In the genomic region with DNA sequence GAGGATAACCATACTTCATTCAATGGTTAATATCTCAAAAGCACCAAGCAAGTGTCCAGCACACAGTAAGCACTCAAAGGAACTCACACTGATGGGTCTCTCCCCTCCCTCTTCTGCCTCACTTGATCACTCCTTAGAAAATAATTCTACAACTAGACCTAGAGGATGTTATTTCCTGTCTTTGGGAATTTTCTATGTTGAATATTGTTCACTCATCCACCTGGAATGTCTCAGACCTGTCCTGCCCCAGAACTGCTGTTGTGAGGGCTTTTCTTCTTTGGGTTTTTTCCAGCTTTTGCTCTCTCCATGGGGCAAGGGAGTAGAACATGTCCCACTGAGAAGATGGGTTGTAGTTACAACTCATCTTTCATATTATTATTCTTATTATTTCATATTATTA, we compare ENCODE assay signal across 19 cellular contexts. TPM values are rescaled to one million over a fixed set of nuclear protein-coding genes. Genes with fewer than 3 reads are reported as not detected.
"Had no signal": no experiment of that assay in that cellular context is flagged by ENCODE, and none has a peak within 500 bp of the region (broad histone marks: within the 10 kb centered on the region; RNA-seq: fewer than 3 reads in every experiment).

No MANE protein-coding gene starts in this region.

- FAIRE-seq: kidney had no signal

- DNase-seq: effector memory CD4-positive, alpha-beta T cell; esophagus squamous epithelium; foreskin fibroblast; immature natural killer cell; kidney; left colon; left ventricle myocardium superior; mesendoderm; naive thymus-derived CD4-positive, alpha-beta T cell; nephron progenitor cell; stimulated activated CD4-positive, alpha-beta T cell treated with anti-CD3 and anti-CD28 coated beads, Interleukin-2, amount 100 ng/mL, for 24 hours; stimulated activated CD4-positive, alpha-beta T cell treated with anti-CD3 and anti-CD28 coated beads, Interleukin-4, amount 100 ng/mL, for 4 hours; stimulated activated naive CD4-positive, alpha-beta T cell treated with Interleukin-2 at 50 U/mL for 16 hours; uterus had no signal

- H3K27me3 ChIP-seq: esophagus squamous epithelium, uterus had no signal

- H3K9me3 ChIP-seq: esophagus squamous epithelium, uterus had no signal

- H3K27ac Mint-ChIP-seq: nephron progenitor cell, type B pancreatic cell had no signal

- H3K36me3 ChIP-seq: uterus had no signal

- H3K27ac ChIP-seq: epithelial cell of prostate, skin epidermis, uterus had no signal

- H3K27me3 Mint-ChIP-seq: naive thymus-derived CD4-positive, alpha-beta T cell; type B pancreatic cell had no signal

- H3K9me3 Mint-ChIP-seq: immature natural killer cell; naive thymus-derived CD4-positive, alpha-beta T cell; nephron progenitor cell; type B pancreatic cell had no signal

- ATAC-seq: left colon; left ventricle myocardium superior; naive thymus-derived CD4-positive, alpha-beta T cell; sciatic nerve had no signal

- H3K4me1 Mint-ChIP-seq: immature natural killer cell had no signal

- H3K4me3 Mint-ChIP-seq: immature natural killer cell; naive thymus-derived CD4-positive, alpha-beta T cell; nephron progenitor cell; type B pancreatic cell had no signal

- H3K4me3 ChIP-seq: esophagus squamous epithelium, skin epidermis, uterus had no signal

RNA-seq across cellular contexts. Expression of gene NXPH3, which starts 25.3 kb away (rescaled TPM):
- total RNA-seq: mononuclear cell; naive thymus-derived CD4-positive, alpha-beta T cell had no signal
- polyA plus RNA-seq: immature natural killer cell; naive thymus-derived CD4-positive, alpha-beta T cell had no signal
